Comparison of ENCODE assay signal across 18 cellular contexts in the genomic region with DNA sequence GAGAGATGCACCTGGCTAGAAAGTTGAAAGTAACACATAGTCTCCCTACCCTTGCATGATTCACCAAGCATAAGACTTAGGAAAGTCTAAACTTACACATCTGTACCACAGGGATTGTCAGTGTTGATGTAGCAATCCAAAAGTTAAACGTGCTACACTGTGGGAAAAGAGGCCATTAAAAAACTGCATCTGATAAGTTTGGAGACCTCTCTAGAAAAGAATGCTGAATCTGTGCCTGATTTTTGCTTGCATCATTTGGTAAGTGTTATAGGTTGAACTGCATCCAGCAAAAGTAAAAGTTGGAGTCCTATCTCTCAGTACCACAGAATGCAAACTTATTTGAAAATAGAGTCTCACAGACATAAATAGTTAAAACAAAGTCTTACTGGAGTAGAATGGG.
DNase-seq lines count a peak whose midpoint lies in the region; ATAC-seq and TF ChIP-seq lines count a peak whose summit lies in the region.
"Had no signal": no experiment of that assay in that cellular context is flagged by ENCODE, and none has a peak within 500 bp of the region (broad histone marks: within the 10 kb centered on the region; RNA-seq: fewer than 3 reads in every experiment).

No MANE protein-coding gene starts in this region.

- H3K4me3 ChIP-seq in AG10803 (ENCODE audit: low read length) (no peak overlapping the region), adipocyte (ENCODE audit: low read length) (no peak overlapping the region), body of pancreas (no peak overlapping the region)
- H3K4me3 ChIP-seq: BLaER1, GM23338, K562 had no signal

- no peaks in the 10 kb centered on the region for H3K36me3 ChIP-seq in adipocyte (ENCODE audit: control insufficient read depth, insufficient read depth, low read length, severe bottlenecking)
- no peaks in the 10 kb centered on the region for H3K36me3 ChIP-seq in body of pancreas (replicated peaks in 1 of 2; ENCODE audit: insufficient read depth in 1 of 2, low read depth in 2 of 2)
- H3K36me3 ChIP-seq: BLaER1 had no signal

- H3K9ac ChIP-seq in adipocyte (ENCODE audit: low read length): no peak overlapping the region
- H3K9ac ChIP-seq: BLaER1 had no signal

- intact Hi-C loops in body of pancreas (cut with DNase I): no loop called here

- H3K27me3 ChIP-seq in adipocyte (replicated peaks; ENCODE audit: control insufficient read depth, insufficient read depth, low read length) (no peaks in the 10 kb centered on the region), body of pancreas (no peaks in the 10 kb centered on the region)
- H3K27me3 ChIP-seq: BLaER1 had no signal

- no peak overlapping the region for H3K27ac ChIP-seq in body of pancreas
- H3K27ac ChIP-seq: BLaER1, HL-60 had no signal

- no peak for TF ChIP-seq CTCF in AG10803 (conservative IDR thresholded peaks at IDR 0.05; ENCODE audit: low read length)
- no peak for TF ChIP-seq CTCF in body of pancreas (IDR thresholded peaks at IDR 0.05)

- ATAC-seq in body of pancreas (no peak), HG03025 (IDR thresholded peaks at IDR 0.05; ENCODE audit: low FRiP score, unreplicated experiment) (no peak), HG02885 (IDR thresholded peaks at IDR 0.05; ENCODE audit: poor library complexity, unreplicated experiment) (no peak)
- ATAC-seq: GM23338, K562 had no signal

- WGBS in body of pancreas, 2 donors: 20 to 26% methylated on average over 1 of the region's 1 CpG

- no peak for TF ChIP-seq POLR2A in body of pancreas (IDR thresholded peaks at IDR 0.05)

- DNase-seq in AG10803 (ENCODE audit: low read depth) (peak; percentile 59), GM03348 (ENCODE audit: low spot score) (peak; percentile 9), adipocyte (ENCODE audit: low read depth) (peak; percentile 9), fibroblast of peridontal ligament (ENCODE audit: extremely low read depth) (peak; percentile 62), HK-2 (ENCODE audit: unreplicated experiment) (no peak), body of pancreas (no peak)
- DNase-seq: AML-193; CD4-positive, alpha-beta memory T cell; DMS153; DMS79; GF-D8; HCEC 1CT had no signal

- H3K9me3 ChIP-seq in adipocyte (ENCODE audit: control insufficient read depth, low read length) (no peaks in the 10 kb centered on the region), body of pancreas (no peaks in the 10 kb centered on the region)
- H3K9me3 ChIP-seq: BLaER1 had no signal

- H3K4me1 ChIP-seq in adipocyte (ENCODE audit: control insufficient read depth, insufficient read depth, low read length): no peaks in the 10 kb centered on the region
- H3K4me1 ChIP-seq in body of pancreas: no peaks in the 10 kb centered on the region
- H3K4me1 ChIP-seq: BLaER1 had no signal

Comparison
In these comparisons a context has a peak if more than half of its experiments do, and no peak if none do; other contexts are left out.
1. DNase-seq: peak in AG10803 (single experiment), GM03348 (single experiment), adipocyte (single experiment) and fibroblast of peridontal ligament (single experiment); none in HK-2 (single experiment) and body of pancreas (0 of 4).